8 cellular contexts compared by ENCODE assay signal in the genomic region with DNA sequence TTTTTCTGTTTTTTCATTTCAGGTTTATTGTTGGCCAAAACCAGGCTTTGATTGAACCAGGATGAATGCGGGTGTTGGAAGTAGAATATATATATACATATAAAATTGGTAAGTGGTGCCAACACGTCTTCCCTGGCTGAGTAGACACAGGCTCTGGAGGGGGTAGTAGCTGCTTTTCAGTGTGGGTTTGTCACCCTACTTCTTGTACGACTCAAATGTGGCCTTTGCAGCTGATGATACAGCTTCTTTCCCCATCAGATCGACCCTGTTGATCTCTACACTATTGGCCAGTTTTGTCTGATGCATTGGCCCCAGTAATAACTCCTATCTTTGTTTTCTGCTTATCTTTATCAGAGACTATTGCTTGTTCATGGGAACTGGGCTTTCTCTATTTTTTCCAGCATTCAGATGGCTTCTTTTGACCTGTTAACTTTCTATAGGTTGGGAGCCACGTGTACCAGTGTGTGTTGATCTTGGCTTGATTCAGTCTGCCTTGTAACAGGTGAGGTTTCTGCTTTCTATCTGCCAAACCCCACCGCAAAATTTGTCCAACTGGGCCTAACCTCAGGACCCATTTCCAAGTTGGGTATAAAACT. TPM values are rescaled to one million over a fixed set of nuclear protein-coding genes. Genes with fewer than 3 reads are reported as not detected.
DNase-seq lines count a peak whose midpoint lies in the region; ATAC-seq and TF ChIP-seq lines count a peak whose summit lies in the region.

No MANE protein-coding gene starts in this region.

- H2BK15ac ChIP-seq in neuronal stem cell (ENCODE audit: low read length): no peak overlapping the region

- peaks cover 44% of the 10 kb centered on the region for H3K9me3 ChIP-seq in effector memory CD4-positive, alpha-beta T cell (ENCODE audit: control insufficient read depth, low read length)
- peaks cover 50 to 78% of the 10 kb centered on the region in 2 donors for H3K9me3 ChIP-seq in neuronal stem cell (replicated peaks in 1 of 2; ENCODE audit: control insufficient read depth in 2 of 2, insufficient read depth in 1 of 2, low read depth in 1 of 2, low read length in 2 of 2)

- no peak overlapping the region for H2AK5ac ChIP-seq in neuronal stem cell (ENCODE audit: low read depth, low read length)

- H3K27me3 ChIP-seq in effector memory CD4-positive, alpha-beta T cell (replicated peaks; ENCODE audit: control insufficient read depth, insufficient read depth, low read length, poor library complexity, severe bottlenecking): no peaks in the 10 kb centered on the region
- no peaks in the 10 kb centered on the region for H3K27me3 ChIP-seq in neuronal stem cell (ENCODE audit: control insufficient read depth in 3 of 3, insufficient read depth in 3 of 3, low read depth in 1 of 3, low read length in 3 of 3)

- no peak overlapping the region for H3K4ac ChIP-seq in neuronal stem cell (ENCODE audit: low read length)

- H2BK12ac ChIP-seq in neuronal stem cell (ENCODE audit: low read length): no peak overlapping the region

- H3K4me3 ChIP-seq in NB4 (ENCODE audit: low read depth, low read length) (peak overlapping the region; percentile 97), neuronal stem cell (ENCODE audit: low read length in 2 of 2) (peak overlapping the region; percentile 65 to 76)
- peak overlapping the region; percentile 22 for H3K4me3 ChIP-seq in effector memory CD4-positive, alpha-beta T cell (ENCODE audit: insufficient read depth, low read depth, low read length, poor library complexity, severe bottlenecking)

- H3K18ac ChIP-seq in neuronal stem cell (ENCODE audit: low read length): no peak overlapping the region

- H3K79me1 ChIP-seq in neuronal stem cell (ENCODE audit: low read depth, low read length): peaks cover 11% of the 10 kb centered on the region

- DNase-seq in EL (peak; percentile 35), NB4 (ENCODE audit: low read depth) (peak; percentile 32), neuronal stem cell (ENCODE audit: low spot score) (no peak), dedifferentiated amniotic fluid mesenchymal stem cell (ENCODE audit: extremely low spot score) (no peak), NCI-H1105 treated with DMSO at 0.1 percent for 48 hours (lab: John Stamatoyannopoulos, UW) (no peak)
- no peak for DNase-seq in effector memory CD4-positive, alpha-beta T cell
- DNase-seq in stimulated activated naive CD4-positive, alpha-beta T cell treated with Interleukin-2 at 50 U/mL for 16 hours (lab: John Stamatoyannopoulos, UW): no peak

- H3K36me3 ChIP-seq in effector memory CD4-positive, alpha-beta T cell (ENCODE audit: control insufficient read depth, insufficient read depth, low read length): peaks cover 58% of the 10 kb centered on the region
- H3K36me3 ChIP-seq in neuronal stem cell (replicated peaks in 1 of 2; ENCODE audit: control insufficient read depth in 2 of 2, insufficient read depth in 2 of 2, low read length in 2 of 2): peaks cover 55 to 81% of the 10 kb centered on the region in 2 donors

- H3K27ac ChIP-seq in effector memory CD4-positive, alpha-beta T cell (ENCODE audit: insufficient read depth, low read length, poor library complexity, severe bottlenecking): no peak overlapping the region
- no peak overlapping the region for H3K27ac ChIP-seq in neuronal stem cell (replicated peaks; ENCODE audit: low read length)

- ATAC-seq in GM19397 (IDR thresholded peaks at IDR 0.05; ENCODE audit: unreplicated experiment): no peak

- no peak overlapping the region for H2BK120ac ChIP-seq in neuronal stem cell (ENCODE audit: low read depth, low read length)

- H4K91ac ChIP-seq in neuronal stem cell (ENCODE audit: low read depth, low read length, poor library complexity): no peak overlapping the region

- H3K4me2 ChIP-seq in neuronal stem cell (ENCODE audit: insufficient read depth, low read length, poor library complexity, severe bottlenecking): peak overlapping the region; percentile 37

- H4K8ac ChIP-seq in neuronal stem cell (ENCODE audit: low read depth, low read length): no peak overlapping the region

- no peak overlapping the region for H3K14ac ChIP-seq in neuronal stem cell (ENCODE audit: low read length)

- H3K23ac ChIP-seq in neuronal stem cell (ENCODE audit: low read depth, low read length, poor library complexity): no peak overlapping the region

- TF ChIP-seq CTCF in NB4 (IDR thresholded peaks at IDR 0.05; ENCODE audit: low read depth, low read length): no peak

- H2AFZ ChIP-seq in neuronal stem cell (ENCODE audit: low read length): no peak overlapping the region

- WGBS in neuronal stem cell (ENCODE audit: extremely low coverage in 2 of 2, insufficient read length in 2 of 2, insufficient replicate concordance in 1 of 2), 2 donors: no CpG with 5 or more reads among the region's 6 CpGs

- H3K9ac ChIP-seq in neuronal stem cell (ENCODE audit: low read depth, low read length, poor library complexity): no peak overlapping the region

- H2BK5ac ChIP-seq in neuronal stem cell (ENCODE audit: low read length): no peak overlapping the region

- no peak for TF ChIP-seq POLR2A in NB4 (IDR thresholded peaks at IDR 0.05; ENCODE audit: extremely low read depth, insufficient read length)

- peaks cover 10% of the 10 kb centered on the region for H3K4me1 ChIP-seq in effector memory CD4-positive, alpha-beta T cell (ENCODE audit: control insufficient read depth, insufficient read depth, low read length, poor library complexity, severe bottlenecking)
- peaks cover 0 to 7% of the 10 kb centered on the region in 2 donors for H3K4me1 ChIP-seq in neuronal stem cell (ENCODE audit: control insufficient read depth in 2 of 2, insufficient read depth in 1 of 2, low read depth in 1 of 2, low read length in 2 of 2)

RNA-seq across cellular contexts. Expression of gene ZNFX1, which starts 2.7 kb away (rescaled TPM):
- polyA plus RNA-seq in neuronal stem cell (2013, experiment 1 of 2): 2.4 TPM
- 2.2 TPM for polyA plus RNA-seq in neuronal stem cell (2013, experiment 2 of 2)

Comparison
In these comparisons a context has a peak if more than half of its experiments do, and no peak if none do; other contexts are left out.
1. DNase-seq: peak in EL (single experiment) and NB4 (single experiment); none in effector memory CD4-positive, alpha-beta T cell (0 of 3), neuronal stem cell (single experiment), dedifferentiated amniotic fluid mesenchymal stem cell (single experiment), NCI-H1105 treated with DMSO at 0.1 percent for 48 hours (single experiment) and stimulated activated naive CD4-positive, alpha-beta T cell treated with Interleukin-2 at 50 U/mL for 16 hours (single experiment).
2. H3K4me3 ChIP-seq: peak in every context shown above with its lines; median percentile 97 in NB4; 70 in neuronal stem cell; 22 in effector memory CD4-positive, alpha-beta T cell.